In genomic region chr1:157958280-157958679, GRCh38 we compare ENCODE assay signal across 18 cellular contexts.
"Had no signal": no experiment of that assay in that cellular context is flagged by ENCODE, and none has a peak within 500 bp of the region (broad histone marks: within the 10 kb centered on the region; RNA-seq: fewer than 3 reads in every experiment).

No MANE protein-coding gene starts in this region.

- DNase-seq: KBM-7, MV-4-11, NCI-H1048, NCI-H1105, NCI-H1417, NCI-H1436 treated with DMSO at 0.1 percent for 48 hours, NCI-H1694, NCI-H187 treated with DMSO at 0.1 percent for 48 hours, NCI-H2029 treated with DMSO at 0.1 percent for 48 hours, NCI-H2171 treated with DMSO at 0.1 percent for 48 hours, NCI-H345, NCI-H446 treated with DMSO at 0.1 percent for 48 hours, NCI-H510A treated with DMSO at 0.1 percent for 48 hours, NCI-H526, NCI-H82, SHP77, SJCRH30 had no signal

- ATAC-seq: SK-N-SH treated with all-trans-retinoic acid at 6 μM for 48 hours had no signal
